ENCODE assay signal across 18 cellular contexts in genomic region chr17:43217614-43218087, GRCh38. TPM values are rescaled to one million over a fixed set of nuclear protein-coding genes. Genes with fewer than 3 reads are reported as not detected.
DNase-seq lines count a peak whose midpoint lies in the region; ATAC-seq and TF ChIP-seq lines count a peak whose summit lies in the region.
"Had no signal": no experiment of that assay in that cellular context is flagged by ENCODE, and none has a peak within 500 bp of the region (broad histone marks: within the 10 kb centered on the region; RNA-seq: fewer than 3 reads in every experiment).

No MANE protein-coding gene starts in this region.

- TF ChIP-seq CTCF in Loucy (conservative IDR thresholded peaks at IDR 0.05; ENCODE audit: low read length), result no peak

- no peaks in the 10 kb centered on the region for H3K27me3 ChIP-seq in Loucy (ENCODE audit: insufficient read depth, low read length, poor library complexity, severe bottlenecking)

- no peaks in the 10 kb centered on the region for H4K20me1 ChIP-seq in Loucy (ENCODE audit: insufficient read depth, low read length, poor library complexity, severe bottlenecking)

- peaks cover 32% of the 10 kb centered on the region for H3K36me3 Mint-ChIP-seq in activated naive CD8-positive, alpha-beta T cell treated with anti-CD3 and anti-CD28 coated beads for 36 hours

- DNase-seq in activated CD4-positive, alpha-beta T cell treated with anti-CD3 and anti-CD28 coated beads for 4 hours, result peak; percentile 18 to 29
- no peak for DNase-seq in activated CD4-positive, alpha-beta T cell treated with anti-CD3 and anti-CD28 coated beads, Interleukin-2, amount 50 U/mL, for 48 hours
- peak; percentile 36 for DNase-seq in activated naive CD8-positive, alpha-beta T cell treated with anti-CD3 and anti-CD28 coated beads for 36 hours
- DNase-seq in stimulated activated CD4-positive, alpha-beta T cell treated with anti-CD3 and anti-CD28 coated beads, Interleukin-2, amount 100 ng/mL, for 4 hours (ENCODE audit: low read depth), result peak; percentile 36
- DNase-seq in NCI-H1694 treated with DMSO at 0.1 percent for 48 hours (lab: John Stamatoyannopoulos, UW) (no peak), NCI-H1417 treated with DMSO at 0.1 percent for 48 hours (lab: John Stamatoyannopoulos, UW) (no peak)
- DNase-seq: amniotic stem cell, cerebellar nuclear complex, left ventricle myocardium superior, NCI-H187, NCI-H510A treated with DMSO at 0.1 percent for 48 hours, SHP77 had no signal

- H3K9ac ChIP-seq in Loucy (ENCODE audit: low read depth, low read length, poor library complexity, severe bottlenecking), result peak overlapping the region; percentile 7

- H3K4me3 ChIP-seq in Loucy (ENCODE audit: low read length, poor library complexity, severe bottlenecking), result no peak overlapping the region
- H3K4me3 ChIP-seq: thoracic aorta had no signal

- ATAC-seq in HG03095 (IDR thresholded peaks at IDR 0.05; ENCODE audit: unreplicated experiment), result no peak
- ATAC-seq: left ventricle myocardium superior had no signal

- H3K36me3 ChIP-seq in Loucy (ENCODE audit: insufficient read depth, low read length), result no peaks in the 10 kb centered on the region

- no peaks in the 10 kb centered on the region for H3K9me2 ChIP-seq in Loucy (replicated peaks; ENCODE audit: low read depth, low read length)

- peak overlapping the region; percentile 27 for H3K4me2 ChIP-seq in Loucy (ENCODE audit: low read depth, low read length, poor library complexity, severe bottlenecking)

- peaks cover 48% of the 10 kb centered on the region for H3K4me1 Mint-ChIP-seq in activated naive CD8-positive, alpha-beta T cell treated with anti-CD3 and anti-CD28 coated beads for 36 hours

- H3K27me3 Mint-ChIP-seq in activated naive CD8-positive, alpha-beta T cell treated with anti-CD3 and anti-CD28 coated beads for 36 hours, result no peaks in the 10 kb centered on the region
- H3K27me3 Mint-ChIP-seq: progenitor cell of endocrine pancreas had no signal

- no peak overlapping the region for H2AFZ ChIP-seq in Loucy (ENCODE audit: low read length)

- H3K9me3 Mint-ChIP-seq in activated naive CD8-positive, alpha-beta T cell treated with anti-CD3 and anti-CD28 coated beads for 36 hours, result no peaks in the 10 kb centered on the region

- H3F3A ChIP-seq in Loucy (ENCODE audit: low read depth), result no peaks in the 10 kb centered on the region

- peaks cover 5% of the 10 kb centered on the region; the same call in 1 of the 2 replicates for H3K79me2 ChIP-seq in Loucy (ENCODE audit: insufficient read depth, low read length)

- no peaks in the 10 kb centered on the region for H3K9me3 ChIP-seq in Loucy (ENCODE audit: insufficient read depth, low read depth, low read length)
- H3K9me3 ChIP-seq: thoracic aorta had no signal

- H3K4me1 ChIP-seq in Loucy (ENCODE audit: insufficient read depth, low read length, poor library complexity, severe bottlenecking), result peaks cover 31% of the 10 kb centered on the region

- H3K27ac Mint-ChIP-seq in activated naive CD8-positive, alpha-beta T cell treated with anti-CD3 and anti-CD28 coated beads for 36 hours, result peak overlapping the region; percentile 87
- H3K27ac Mint-ChIP-seq: progenitor cell of endocrine pancreas had no signal

- peak overlapping the region; percentile 30 for H3K4me3 Mint-ChIP-seq in activated naive CD8-positive, alpha-beta T cell treated with anti-CD3 and anti-CD28 coated beads for 36 hours

RNA-seq across cellular contexts. Expression of gene TMEM106A, which starts 6.0 kb away (rescaled TPM):
- total RNA-seq in activated naive CD8-positive, alpha-beta T cell treated with anti-CD3 and anti-CD28 coated beads for 36 hours, result 10 to 100 TPM in 1 of 2 experiments, 1 to 10 TPM in 1; 9.0 to 10.6 TPM

RNA-seq across cellular contexts. Expression of gene CCDC200, which starts 10.8 kb away (rescaled TPM):
- total RNA-seq in activated naive CD8-positive, alpha-beta T cell treated with anti-CD3 and anti-CD28 coated beads for 36 hours, result not detected
- total RNA-seq: Daoy, frontal cortex, left ventricle myocardium superior, progenitor cell of endocrine pancreas, thoracic aorta had no signal

RNA-seq across cellular contexts. Expression of gene RNU2-1, which starts 16.1 kb away (rescaled TPM):
- total RNA-seq in activated naive CD8-positive, alpha-beta T cell treated with anti-CD3 and anti-CD28 coated beads for 36 hours, result 1,000 to 10,000 TPM; 3,764 to 4,468 TPM
- total RNA-seq: Daoy, frontal cortex, thoracic aorta had no signal

RNA-seq across cellular contexts. Expression of gene NBR1, which starts 46.6 kb away (rescaled TPM):
- total RNA-seq in activated naive CD8-positive, alpha-beta T cell treated with anti-CD3 and anti-CD28 coated beads for 36 hours, result 10 to 100 TPM; 36.7 to 36.9 TPM

Comparison
In these comparisons a context has a peak if more than half of its experiments do, and no peak if none do; other contexts are left out.
1. DNase-seq: peak in activated CD4-positive, alpha-beta T cell treated with anti-CD3 and anti-CD28 coated beads for 4 hours (2 of 2), activated naive CD8-positive, alpha-beta T cell treated with anti-CD3 and anti-CD28 coated beads for 36 hours (single experiment) and stimulated activated CD4-positive, alpha-beta T cell treated with anti-CD3 and anti-CD28 coated beads, Interleukin-2, amount 100 ng/mL, for 4 hours (single experiment); none in activated CD4-positive, alpha-beta T cell treated with anti-CD3 and anti-CD28 coated beads, Interleukin-2, amount 50 U/mL, for 48 hours (0 of 2), NCI-H1694 treated with DMSO at 0.1 percent for 48 hours (single experiment) and NCI-H1417 treated with DMSO at 0.1 percent for 48 hours (single experiment).